8 cellular contexts compared by ENCODE assay signal in genomic region chr2:173251225-173251624, GRCh38.
"Had no signal": no experiment of that assay in that cellular context is flagged by ENCODE, and none has a peak within 500 bp of the region (broad histone marks: within the 10 kb centered on the region; RNA-seq: fewer than 3 reads in every experiment).

No MANE protein-coding gene starts in this region.

- ATAC-seq: GM23338, HCT116 had no signal

- H3K9me3 Mint-ChIP-seq: GM23338, HFFc6, IgD-negative memory B cell had no signal

- H3K4me3 Mint-ChIP-seq: GM23338, HFFc6, IgD-negative memory B cell had no signal

- H3K4me3 ChIP-seq: GM23338, HAP-1 had no signal

- DNase-seq: H7, HFFc6, KG1 had no signal

- H2AFZ ChIP-seq: GM23338 had no signal

- H3K36me3 ChIP-seq: HAP-1 had no signal

- H3K4me1 Mint-ChIP-seq: IgD-negative memory B cell had no signal

- H3K4me2 ChIP-seq: GM23338 had no signal

- FAIRE-seq: HTR-8/SVneo had no signal

- H3K9me3 ChIP-seq: HAP-1 had no signal

- H3K27ac Mint-ChIP-seq: GM23338, HFFc6, IgD-negative memory B cell had no signal
